In genomic region chr1:26233903-26234643, GRCh38 we compare ENCODE assay signal across 1 cellular context.
TF ChIP-seq lines count a peak whose summit lies in the region.

CEP85 (plus strand) TSS chr1:26234200; CDS start chr1:26239784, 5,584 bp downstream.

TF ChIP-seq in HepG2, 621 proteins besides CTCF, POLR2A, EP300 and RAD21 (continued from another document and continues in another):
- TF ChIP-seq ZHX2 (IDR thresholded peaks at IDR 0.05; ENCODE audit: low read depth) (no peak), ZHX2 (CRISPR knock-in tag; IDR thresholded peaks at IDR 0.05; ENCODE audit: borderline replicate concordance) (no peak), ZFP62 (CRISPR knock-in tag; IDR thresholded peaks at IDR 0.05) (no peak), RXRB (CRISPR knock-in tag; IDR thresholded peaks at IDR 0.05; ENCODE audit: borderline replicate concordance) (no peak; the same call in none of the 2 replicates), CSRNP2 (CRISPR knock-in tag; conservative IDR thresholded peaks at IDR 0.05; ENCODE audit: low read depth) (no peak), ASH2L (IDR thresholded peaks at IDR 0.05; ENCODE audit: insufficient read length, low read depth, low read length) (peak; percentile 77), BATF2 (CRISPR knock-in tag; IDR thresholded peaks at IDR 0.05) (no peak), ZNF138 (CRISPR knock-in tag; IDR thresholded peaks at IDR 0.05; ENCODE audit: low read depth) (0 out of 2 replicates have a peak, but pooled peaks have one; percentile 80), ZNF646 (CRISPR knock-in tag; IDR thresholded peaks at IDR 0.05) (no peak), ZNF20 (CRISPR knock-in tag; IDR thresholded peaks at IDR 0.05) (no peak), MIER2 (CRISPR knock-in tag; IDR thresholded peaks at IDR 0.05) (0 out of 2 replicates have a peak, but pooled peaks have one; percentile 14), KDM4B (CRISPR knock-in tag; IDR thresholded peaks at IDR 0.05) (no peak), FOXP1 (IDR thresholded peaks at IDR 0.05) (no peak), FOXP1 (CRISPR knock-in tag; IDR thresholded peaks at IDR 0.05) (no peak), SIN3B (IDR thresholded peaks at IDR 0.05; ENCODE audit: low read length) (no peak), TEAD3 (CRISPR knock-in tag; optimal IDR thresholded peaks at IDR 0.05; ENCODE audit: borderline replicate concordance) (peak; percentile 39), MAFG (CRISPR knock-in tag; IDR thresholded peaks at IDR 0.05) (no peak), MED13 (CRISPR knock-in tag; IDR thresholded peaks at IDR 0.05) (no peak), ZNF121 (CRISPR knock-in tag; IDR thresholded peaks at IDR 0.05) (no peak), ZNF891 (CRISPR knock-in tag; IDR thresholded peaks at IDR 0.05) (no peak), ZNF761 (CRISPR knock-in tag; conservative IDR thresholded peaks at IDR 0.05) (0 out of 2 replicates have a peak, but pooled peaks have one; percentile 24), MIER3 (CRISPR knock-in tag; IDR thresholded peaks at IDR 0.05; ENCODE audit: borderline replicate concordance) (peak; percentile 26; the same call in 1 of the 2 replicates), HNRNPLL (IDR thresholded peaks at IDR 0.05; ENCODE audit: low read depth, low read length, poor library complexity, severe bottlenecking) (peak; percentile 82), ZNF619 (CRISPR knock-in tag; IDR thresholded peaks at IDR 0.05) (0 out of 2 replicates have a peak, but pooled peaks have one; percentile 11), ZNF557 (CRISPR knock-in tag; IDR thresholded peaks at IDR 0.05) (no peak), MXD3 (CRISPR knock-in tag; IDR thresholded peaks at IDR 0.05) (0 out of 2 replicates have a peak, but pooled peaks have one; percentile 14), ZNF230 (CRISPR knock-in tag; IDR thresholded peaks at IDR 0.05) (no peak; the same call in 1 of the 2 replicates), BORCS8-MEF2B (CRISPR knock-in tag; IDR thresholded peaks at IDR 0.05) (peak; percentile 82), TIGD3 (CRISPR knock-in tag; IDR thresholded peaks at IDR 0.05; ENCODE audit: borderline replicate concordance) (0 out of 2 replicates have a peak, but pooled peaks have one; percentile 37), SP140L (CRISPR knock-in tag; IDR thresholded peaks at IDR 0.05; ENCODE audit: borderline replicate concordance) (no peak), SNAI1 (CRISPR knock-in tag; IDR thresholded peaks at IDR 0.05; ENCODE audit: borderline replicate concordance) (no peak; the same call in 1 of the 2 replicates), NCOR1 (IDR thresholded peaks at IDR 0.05; ENCODE audit: borderline replicate concordance, low read length) (no peak; the same call in 1 of the 2 replicates), ZNF101 (CRISPR knock-in tag; IDR thresholded peaks at IDR 0.05; ENCODE audit: borderline replicate concordance, low read depth) (no peak), POLR2AphosphoS5 (IDR thresholded peaks at IDR 0.05; ENCODE audit: low read depth, low read length) (peak; percentile 93), RFXAP (CRISPR knock-in tag; IDR thresholded peaks at IDR 0.05; ENCODE audit: borderline replicate concordance) (no peak), PHF5A (CRISPR knock-in tag; IDR thresholded peaks at IDR 0.05; ENCODE audit: low read depth, unreplicated experiment) (peak; percentile 23), E2F5 (CRISPR knock-in tag; conservative IDR thresholded peaks at IDR 0.05) (peak; percentile 14), ATRX (CRISPR knock-in tag; IDR thresholded peaks at IDR 0.05; ENCODE audit: borderline replicate concordance) (no peak), SOX6 (IDR thresholded peaks at IDR 0.05) (no peak), SOX6 (CRISPR knock-in tag; IDR thresholded peaks at IDR 0.05) (peak; percentile 30; the same call in 1 of the 2 replicates), TBL1XR1 (IDR thresholded peaks at IDR 0.05; ENCODE audit: borderline replicate concordance, low read length, partially characterized antibody) (peak; percentile 10), SMAD9 (CRISPR knock-in tag; IDR thresholded peaks at IDR 0.05) (no peak), SP5 (CRISPR knock-in tag; IDR thresholded peaks at IDR 0.05; ENCODE audit: borderline replicate concordance, low read depth) (peak; percentile 63; the same call in 1 of the 2 replicates), KDM2A (CRISPR knock-in tag; IDR thresholded peaks at IDR 0.05; ENCODE audit: borderline replicate concordance, low read depth) (0 out of 2 replicates have a peak, but pooled peaks have one; percentile 39), HMGXB4 (CRISPR knock-in tag; IDR thresholded peaks at IDR 0.05; ENCODE audit: borderline replicate concordance in 1 of 2, low read depth in 1 of 2) (peak; percentile 73 to 94), EHMT2 (IDR thresholded peaks at IDR 0.05; ENCODE audit: borderline replicate concordance, low read depth, low read length) (no peak), ZNF83 (CRISPR knock-in tag; IDR thresholded peaks at IDR 0.05; ENCODE audit: borderline replicate concordance) (peak; percentile 22), ONECUT2 (CRISPR knock-in tag; IDR thresholded peaks at IDR 0.05) (no peak)
